In genomic region chr3:15427981-15428380, GRCh38 we compare ENCODE assay signal across 1 cellular context.
TF ChIP-seq lines count a peak whose summit lies in the region.

No MANE protein-coding gene starts in this region.

TF ChIP-seq in GM12878, 131 proteins besides CTCF, POLR2A, EP300 and RAD21 (continued from another document):
- TF ChIP-seq PML (IDR thresholded peaks at IDR 0.05; ENCODE audit: low read length), result no peak
- no peak for TF ChIP-seq PAX5 (IDR thresholded peaks at IDR 0.05; ENCODE audit: borderline replicate concordance, low read depth, low read length)
- TF ChIP-seq ZBED1 (IDR thresholded peaks at IDR 0.05; ENCODE audit: borderline replicate concordance), result no peak
- no peak for TF ChIP-seq FOXM1 (IDR thresholded peaks at IDR 0.05; ENCODE audit: low read depth, low read length)
- TF ChIP-seq EED (IDR thresholded peaks at IDR 0.05; ENCODE audit: low read depth), result no peak
- TF ChIP-seq ATF7 (IDR thresholded peaks at IDR 0.05; ENCODE audit: low read depth), result no peak
- no peak for TF ChIP-seq KLF5 (IDR thresholded peaks at IDR 0.05; ENCODE audit: partially characterized antibody)
- no peak for TF ChIP-seq BACH1 (IDR thresholded peaks at IDR 0.05; ENCODE audit: borderline replicate concordance)
- TF ChIP-seq JUNB (IDR thresholded peaks at IDR 0.05), result no peak
- TF ChIP-seq CEBPZ (IDR thresholded peaks at IDR 0.05; ENCODE audit: low read depth, low read length), result no peak
- no peak for TF ChIP-seq CBFB (IDR thresholded peaks at IDR 0.05; ENCODE audit: low read depth)
- TF ChIP-seq CREB1 (IDR thresholded peaks at IDR 0.05; ENCODE audit: low read depth), result no peak
- no peak for TF ChIP-seq SUPT20H (IDR thresholded peaks at IDR 0.05; ENCODE audit: borderline replicate concordance, control insufficient read depth, low read depth, low read length)
- no peak for TF ChIP-seq BCLAF1 (IDR thresholded peaks at IDR 0.05)
- TF ChIP-seq CEBPB (IDR thresholded peaks at IDR 0.05; ENCODE audit: borderline replicate concordance in 1 of 2, low read depth in 2 of 2, low read length in 2 of 2), result no peak
- no peak for TF ChIP-seq FOS (IDR thresholded peaks at IDR 0.05; ENCODE audit: borderline replicate concordance, extremely low read depth, insufficient read length)
- TF ChIP-seq CHD2 (IDR thresholded peaks at IDR 0.05; ENCODE audit: borderline replicate concordance, low read depth, low read length), result no peak
- no peak for TF ChIP-seq RCOR1 (conservative IDR thresholded peaks at IDR 0.05; ENCODE audit: low read depth, low read length)
- TF ChIP-seq ZNF592 (IDR thresholded peaks at IDR 0.05), result no peak
